2 cellular contexts compared by ENCODE assay signal in the genomic region with DNA sequence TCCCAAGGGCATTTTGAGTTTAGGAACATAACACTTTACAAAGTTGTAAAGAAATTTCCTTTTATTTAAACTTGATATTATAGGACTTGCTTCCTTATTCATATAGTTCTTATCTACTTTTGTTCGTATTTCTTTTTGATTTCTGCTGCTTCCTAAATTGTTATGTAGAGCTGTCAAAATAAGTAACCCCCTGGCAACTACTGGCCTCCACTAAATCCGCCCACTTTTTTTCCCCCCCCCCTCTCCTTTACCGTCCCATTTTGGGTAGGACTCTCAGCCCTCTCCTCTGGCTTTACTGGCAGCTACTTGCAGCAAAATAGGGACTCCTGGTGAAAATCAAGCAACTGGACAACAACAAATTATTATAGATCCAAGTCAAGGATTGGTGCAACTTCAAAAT.
TF ChIP-seq lines count a peak whose summit lies in the region.

No MANE protein-coding gene starts in this region.

TF ChIP-seq in SK-N-SH, 30 proteins besides CTCF, POLR2A, EP300 and RAD21 (continued from another document):
- TF ChIP-seq, protein P1, sequence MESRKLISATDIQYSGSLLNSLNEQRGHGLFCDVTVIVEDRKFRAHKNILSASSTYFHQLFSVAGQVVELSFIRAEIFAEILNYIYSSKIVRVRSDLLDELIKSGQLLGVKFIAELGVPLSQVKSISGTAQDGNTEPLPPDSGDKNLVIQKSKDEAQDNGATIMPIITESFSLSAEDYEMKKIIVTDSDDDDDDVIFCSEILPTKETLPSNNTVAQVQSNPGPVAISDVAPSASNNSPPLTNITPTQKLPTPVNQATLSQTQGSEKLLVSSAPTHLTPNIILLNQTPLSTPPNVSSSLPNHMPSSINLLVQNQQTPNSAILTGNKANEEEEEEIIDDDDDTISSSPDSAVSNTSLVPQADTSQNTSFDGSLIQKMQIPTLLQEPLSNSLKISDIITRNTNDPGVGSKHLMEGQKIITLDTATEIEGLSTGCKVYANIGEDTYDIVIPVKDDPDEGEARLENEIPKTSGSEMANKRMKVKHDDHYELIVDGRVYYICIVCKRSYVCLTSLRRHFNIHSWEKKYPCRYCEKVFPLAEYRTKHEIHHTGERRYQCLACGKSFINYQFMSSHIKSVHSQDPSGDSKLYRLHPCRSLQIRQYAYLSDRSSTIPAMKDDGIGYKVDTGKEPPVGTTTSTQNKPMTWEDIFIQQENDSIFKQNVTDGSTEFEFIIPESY (IDR thresholded peaks at IDR 0.05; ENCODE audit: borderline replicate concordance, low read depth): no peak
- no peak for TF ChIP-seq MEF2A (IDR thresholded peaks at IDR 0.05; ENCODE audit: borderline replicate concordance, low read depth)
- TF ChIP-seq, protein P2, sequence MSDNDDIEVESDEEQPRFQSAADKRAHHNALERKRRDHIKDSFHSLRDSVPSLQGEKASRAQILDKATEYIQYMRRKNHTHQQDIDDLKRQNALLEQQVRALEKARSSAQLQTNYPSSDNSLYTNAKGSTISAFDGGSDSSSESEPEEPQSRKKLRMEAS (IDR thresholded peaks at IDR 0.05; ENCODE audit: low read depth): no peak
- no peak for TF ChIP-seq SMC3 (IDR thresholded peaks at IDR 0.05; ENCODE audit: low read depth, low read length)
- no peak for TF ChIP-seq GABPA (IDR thresholded peaks at IDR 0.05; ENCODE audit: low read depth)
- TF ChIP-seq, protein P3, sequence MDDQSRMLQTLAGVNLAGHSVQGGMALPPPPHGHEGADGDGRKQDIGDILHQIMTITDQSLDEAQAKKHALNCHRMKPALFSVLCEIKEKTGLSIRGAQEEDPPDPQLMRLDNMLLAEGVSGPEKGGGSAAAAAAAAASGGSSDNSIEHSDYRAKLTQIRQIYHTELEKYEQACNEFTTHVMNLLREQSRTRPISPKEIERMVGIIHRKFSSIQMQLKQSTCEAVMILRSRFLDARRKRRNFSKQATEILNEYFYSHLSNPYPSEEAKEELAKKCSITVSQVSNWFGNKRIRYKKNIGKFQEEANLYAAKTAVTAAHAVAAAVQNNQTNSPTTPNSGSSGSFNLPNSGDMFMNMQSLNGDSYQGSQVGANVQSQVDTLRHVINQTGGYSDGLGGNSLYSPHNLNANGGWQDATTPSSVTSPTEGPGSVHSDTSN (IDR thresholded peaks at IDR 0.05): no peak
- TF ChIP-seq SIN3A (IDR thresholded peaks at IDR 0.05; ENCODE audit: borderline replicate concordance, low read depth, low read length): no peak
- TF ChIP-seq CHD2 (IDR thresholded peaks at IDR 0.05; ENCODE audit: low read length, partially characterized antibody): no peak
- TF ChIP-seq RXRA (IDR thresholded peaks at IDR 0.05; ENCODE audit: borderline replicate concordance, low read depth): no peak
- TF ChIP-seq EZH2phosphoT487 (IDR thresholded peaks at IDR 0.05; ENCODE audit: borderline replicate concordance, low read depth): no peak
- no peak for TF ChIP-seq FOSL2 (IDR thresholded peaks at IDR 0.05; ENCODE audit: borderline replicate concordance, low read depth)
- TF ChIP-seq GATA2 (CRISPR knock-in tag; IDR thresholded peaks at IDR 0.05): no peak

TF ChIP-seq in SK-N-SH treated with all-trans-retinoic acid at 6 μM for 48 hours, 23 proteins besides CTCF, POLR2A, EP300 and RAD21 (continued from another document):
- TF ChIP-seq, protein P4, sequence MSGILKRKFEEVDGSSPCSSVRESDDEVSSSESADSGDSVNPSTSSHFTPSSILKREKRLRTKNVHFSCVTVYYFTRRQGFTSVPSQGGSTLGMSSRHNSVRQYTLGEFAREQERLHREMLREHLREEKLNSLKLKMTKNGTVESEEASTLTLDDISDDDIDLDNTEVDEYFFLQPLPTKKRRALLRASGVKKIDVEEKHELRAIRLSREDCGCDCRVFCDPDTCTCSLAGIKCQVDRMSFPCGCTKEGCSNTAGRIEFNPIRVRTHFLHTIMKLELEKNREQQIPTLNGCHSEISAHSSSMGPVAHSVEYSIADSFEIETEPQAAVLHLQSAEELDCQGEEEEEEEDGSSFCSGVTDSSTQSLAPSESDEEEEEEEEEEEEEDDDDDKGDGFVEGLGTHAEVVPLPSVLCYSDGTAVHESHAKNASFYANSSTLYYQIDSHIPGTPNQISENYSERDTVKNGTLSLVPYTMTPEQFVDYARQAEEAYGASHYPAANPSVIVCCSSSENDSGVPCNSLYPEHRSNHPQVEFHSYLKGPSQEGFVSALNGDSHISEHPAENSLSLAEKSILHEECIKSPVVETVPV (CRISPR knock-in tag; IDR thresholded peaks at IDR 0.05): no peak
- TF ChIP-seq ZNF70 (CRISPR knock-in tag; IDR thresholded peaks at IDR 0.05) (no peak), BACH2 (CRISPR knock-in tag; IDR thresholded peaks at IDR 0.05; ENCODE audit: borderline replicate concordance) (no peak), TCF4 (CRISPR knock-in tag; IDR thresholded peaks at IDR 0.05; ENCODE audit: borderline replicate concordance) (no peak), ESRRG (CRISPR knock-in tag; IDR thresholded peaks at IDR 0.05) (no peak), CSDC2 (CRISPR knock-in tag; IDR thresholded peaks at IDR 0.05) (no peak)
- TF ChIP-seq, protein P5, sequence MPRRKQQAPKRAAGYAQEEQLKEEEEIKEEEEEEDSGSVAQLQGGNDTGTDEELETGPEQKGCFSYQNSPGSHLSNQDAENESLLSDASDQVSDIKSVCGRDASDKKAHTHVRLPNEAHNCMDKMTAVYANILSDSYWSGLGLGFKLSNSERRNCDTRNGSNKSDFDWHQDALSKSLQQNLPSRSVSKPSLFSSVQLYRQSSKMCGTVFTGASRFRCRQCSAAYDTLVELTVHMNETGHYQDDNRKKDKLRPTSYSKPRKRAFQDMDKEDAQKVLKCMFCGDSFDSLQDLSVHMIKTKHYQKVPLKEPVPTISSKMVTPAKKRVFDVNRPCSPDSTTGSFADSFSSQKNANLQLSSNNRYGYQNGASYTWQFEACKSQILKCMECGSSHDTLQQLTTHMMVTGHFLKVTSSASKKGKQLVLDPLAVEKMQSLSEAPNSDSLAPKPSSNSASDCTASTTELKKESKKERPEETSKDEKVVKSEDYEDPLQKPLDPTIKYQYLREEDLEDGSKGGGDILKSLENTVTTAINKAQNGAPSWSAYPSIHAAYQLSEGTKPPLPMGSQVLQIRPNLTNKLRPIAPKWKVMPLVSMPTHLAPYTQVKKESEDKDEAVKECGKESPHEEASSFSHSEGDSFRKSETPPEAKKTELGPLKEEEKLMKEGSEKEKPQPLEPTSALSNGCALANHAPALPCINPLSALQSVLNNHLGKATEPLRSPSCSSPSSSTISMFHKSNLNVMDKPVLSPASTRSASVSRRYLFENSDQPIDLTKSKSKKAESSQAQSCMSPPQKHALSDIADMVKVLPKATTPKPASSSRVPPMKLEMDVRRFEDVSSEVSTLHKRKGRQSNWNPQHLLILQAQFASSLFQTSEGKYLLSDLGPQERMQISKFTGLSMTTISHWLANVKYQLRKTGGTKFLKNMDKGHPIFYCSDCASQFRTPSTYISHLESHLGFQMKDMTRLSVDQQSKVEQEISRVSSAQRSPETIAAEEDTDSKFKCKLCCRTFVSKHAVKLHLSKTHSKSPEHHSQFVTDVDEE (CRISPR knock-in tag; IDR thresholded peaks at IDR 0.05): no peak
